In genomic region chr12:118958520-118958919, GRCh38 we compare ENCODE assay signal across 19 cellular contexts. TPM values are rescaled to one million over a fixed set of nuclear protein-coding genes. Genes with fewer than 3 reads are reported as not detected.
DNase-seq lines count a peak whose midpoint lies in the region; TF ChIP-seq lines count a peak whose summit lies in the region.
"Had no signal": no experiment of that assay in that cellular context is flagged by ENCODE, and none has a peak within 500 bp of the region (broad histone marks: within the 10 kb centered on the region; RNA-seq: fewer than 3 reads in every experiment).

No MANE protein-coding gene starts in this region.

- H3K36me3 Mint-ChIP-seq in progenitor cell of endocrine pancreas (ENCODE audit: insufficient read depth): no peaks in the 10 kb centered on the region

- TF ChIP-seq POLR2A in thyroid gland (IDR thresholded peaks at IDR 0.05) (no peak), vagina (IDR thresholded peaks at IDR 0.05) (no peak)

- H3K4me1 ChIP-seq in thyroid gland: no peaks in the 10 kb centered on the region
- no peaks in the 10 kb centered on the region for H3K4me1 ChIP-seq in vagina

- peaks cover 4% of the 10 kb centered on the region for H3K9me3 Mint-ChIP-seq in progenitor cell of endocrine pancreas (ENCODE audit: low read depth)

- DNase-seq in NCI-H510A treated with DMSO at 0.1 percent for 48 hours (lab: John Stamatoyannopoulos, UW) (peak; percentile 74), NCI-H510A (lab: John Stamatoyannopoulos, UW) (no peak), NCI-H187 treated with DMSO at 0.1 percent for 48 hours (lab: John Stamatoyannopoulos, UW) (peak; percentile 86), NCI-H748 treated with DMSO at 0.1 percent for 48 hours (lab: John Stamatoyannopoulos, UW) (peak; percentile 19), progenitor cell of endocrine pancreas (ENCODE audit: low spot score, unreplicated experiment) (no peak), kidney tubule cell (ENCODE audit: low spot score) (no peak), thyroid gland (no peak), vagina (ENCODE audit: extremely low spot score in 2 of 2) (no peak)
- DNase-seq: C1 segment of cervical spinal cord, HCEC 1CT, IMR-90, Karpas-422, MG63, NCI-H1436 treated with DMSO at 0.1 percent for 48 hours, NCI-H69, PC-9 had no signal

- intact Hi-C loops in thyroid gland (cut with DNase I): no loop called here
- intact Hi-C loops in vagina (cut with DNase I): no loop called here

- H3K4me3 Mint-ChIP-seq in progenitor cell of endocrine pancreas (ENCODE audit: low read depth): no peak overlapping the region

- peaks cover 1% of the 10 kb centered on the region for H3K4me1 Mint-ChIP-seq in progenitor cell of endocrine pancreas (ENCODE audit: low read depth)

- no peak overlapping the region for H3K4me3 ChIP-seq in thyroid gland (replicated peaks in 1 of 3)
- no peak overlapping the region for H3K4me3 ChIP-seq in vagina
- H3K4me3 ChIP-seq: MG63, PC-9 had no signal

- H3K27me3 Mint-ChIP-seq in progenitor cell of endocrine pancreas: peaks cover 19% of the 10 kb centered on the region

- no peaks in the 10 kb centered on the region for H3K36me3 ChIP-seq in thyroid gland
- no peaks in the 10 kb centered on the region for H3K36me3 ChIP-seq in vagina
- H3K36me3 ChIP-seq: MG63 had no signal

- TF ChIP-seq CTCF in progenitor cell of endocrine pancreas (IDR thresholded peaks at IDR 0.05; ENCODE audit: unreplicated experiment) (no peak), thyroid gland (IDR thresholded peaks at IDR 0.05) (no peak), vagina (IDR thresholded peaks at IDR 0.05) (no peak)

- H3K9me3 ChIP-seq in thyroid gland (no peaks in the 10 kb centered on the region), vagina (no peaks in the 10 kb centered on the region)
- H3K9me3 ChIP-seq: MG63 had no signal

- H3K27ac Mint-ChIP-seq in progenitor cell of endocrine pancreas: no peak overlapping the region

- H3K27me3 ChIP-seq in thyroid gland (no peaks in the 10 kb centered on the region), vagina (no peaks in the 10 kb centered on the region)
- H3K27me3 ChIP-seq: MG63 had no signal

- H3K27ac ChIP-seq in thyroid gland (no peak overlapping the region), vagina (no peak overlapping the region)
- H3K27ac ChIP-seq: PC-9 had no signal

- WGBS in thyroid gland, 2 donors: 31 to 38% methylated on average over 5 of the region's 5 CpGs

RNA-seq across cellular contexts. Expression of gene SRRM4, which starts 22.8 kb away (rescaled TPM):
- total RNA-seq in progenitor cell of endocrine pancreas: 2.1 and 2.4 TPM in 2 replicates
- total RNA-seq in thyroid gland: under 1 TPM in 2 of 4 donors, not detected in 2; 0.10 to 0.27 TPM
- total RNA-seq in vagina: under 0.01 TPM
- total RNA-seq: A673, HT-29, IMR-90, PC-9, SK-MEL-5 had no signal

Comparison
In these comparisons a context has a peak if more than half of its experiments do, and no peak if none do; other contexts are left out.
1. DNase-seq: peak in NCI-H510A treated with DMSO at 0.1 percent for 48 hours (single experiment), NCI-H187 treated with DMSO at 0.1 percent for 48 hours (single experiment) and NCI-H748 treated with DMSO at 0.1 percent for 48 hours (single experiment); none in NCI-H510A (single experiment), progenitor cell of endocrine pancreas (single experiment), kidney tubule cell (single experiment), thyroid gland (0 of 2) and vagina (0 of 2).